In the genomic region with DNA sequence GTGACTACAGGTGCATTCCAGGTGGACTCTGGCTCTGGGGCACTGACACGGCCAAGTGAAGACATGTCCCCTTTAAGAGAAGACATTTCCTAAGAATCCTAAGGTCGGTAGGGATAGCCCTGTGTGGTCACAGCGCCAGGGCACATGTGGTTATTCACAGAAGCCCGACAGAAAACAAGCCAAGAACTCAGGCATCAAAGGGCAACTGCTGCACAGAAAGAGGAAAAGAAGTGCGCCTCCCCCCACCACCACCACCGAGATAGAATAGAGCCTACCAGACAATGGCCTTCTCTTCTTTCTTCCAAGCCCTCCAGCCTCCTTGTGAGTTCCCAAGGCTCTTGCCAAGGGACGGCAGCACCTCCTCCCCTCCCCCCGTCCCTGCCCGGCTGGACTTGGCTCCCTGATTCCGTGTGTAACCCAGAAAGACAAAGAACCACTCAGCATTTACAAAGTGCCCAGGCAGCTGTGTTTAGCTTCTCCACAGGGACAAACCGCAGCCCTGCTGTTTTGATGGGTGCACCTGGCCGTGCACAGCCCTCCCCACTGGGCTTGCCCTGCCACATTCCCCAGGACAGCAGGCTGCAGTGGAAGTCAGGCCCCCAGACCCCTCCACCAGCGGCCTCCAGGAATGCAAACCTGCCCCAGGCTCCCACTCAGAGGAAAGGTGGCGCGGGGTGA, we compare ENCODE assay signal across 12 cellular contexts. TPM values are rescaled to one million over a fixed set of nuclear protein-coding genes. Genes with fewer than 3 reads are reported as not detected.
DNase-seq lines count a peak whose midpoint lies in the region; TF ChIP-seq lines count a peak whose summit lies in the region.
"Had no signal": no experiment of that assay in that cellular context is flagged by ENCODE, and none has a peak within 500 bp of the region (broad histone marks: within the 10 kb centered on the region; RNA-seq: fewer than 3 reads in every experiment).

No MANE protein-coding gene starts in this region.

- H3K9me3 Mint-ChIP-seq in endothelial cell (ENCODE audit: unreplicated experiment) (no peaks in the 10 kb centered on the region), neural crest cell (no peaks in the 10 kb centered on the region)

- H3K9me3 ChIP-seq in MG63: no peaks in the 10 kb centered on the region
- H3K9me3 ChIP-seq: neutrophil had no signal

- no peak overlapping the region for H3K4me3 ChIP-seq in MG63

- H3K4me3 Mint-ChIP-seq in endothelial cell (ENCODE audit: unreplicated experiment) (peak overlapping the region; percentile 27), neural crest cell (no peak overlapping the region)
- H3K4me3 Mint-ChIP-seq: activated naive CD8-positive, alpha-beta T cell had no signal

- peak; percentile 96 for DNase-seq in COLO829 (ENCODE audit: low spot score)
- peak; percentile 75 for DNase-seq in NCI-H2107 (lab: John Stamatoyannopoulos, UW)
- DNase-seq in endothelial cell (ENCODE audit: low spot score): no peak
- DNase-seq in neural crest cell (ENCODE audit: low read depth, low spot score): peak; percentile 22
- no peak for DNase-seq in UCSD-AML1 (lab: John Stamatoyannopoulos, UW; ENCODE audit: unreplicated experiment)
- DNase-seq in NCI-H524 (lab: John Stamatoyannopoulos, UW): no peak
- no peak for DNase-seq in MG63
- DNase-seq in DMS 273 (lab: John Stamatoyannopoulos, UW; ENCODE audit: unreplicated experiment): no peak
- DNase-seq: Calu3, NCI-H1436 had no signal

- no peaks in the 10 kb centered on the region for H3K36me3 ChIP-seq in MG63
- H3K36me3 ChIP-seq: neutrophil had no signal

- peaks cover 11% of the 10 kb centered on the region for H3K27me3 Mint-ChIP-seq in endothelial cell (ENCODE audit: unreplicated experiment)
- H3K27me3 Mint-ChIP-seq in neural crest cell (ENCODE audit: low read depth): no peaks in the 10 kb centered on the region
- H3K27me3 Mint-ChIP-seq: activated naive CD8-positive, alpha-beta T cell had no signal

- H3K36me3 Mint-ChIP-seq in endothelial cell (ENCODE audit: low read depth, unreplicated experiment) (peaks cover 19% of the 10 kb centered on the region), neural crest cell (ENCODE audit: low read depth) (no peaks in the 10 kb centered on the region)
- H3K36me3 Mint-ChIP-seq: activated naive CD8-positive, alpha-beta T cell had no signal

- H3K4me1 Mint-ChIP-seq in endothelial cell (ENCODE audit: unreplicated experiment) (peaks cover 13% of the 10 kb centered on the region), neural crest cell (peaks cover 29% of the 10 kb centered on the region)

- H3K27ac Mint-ChIP-seq in endothelial cell (ENCODE audit: unreplicated experiment) (no peak overlapping the region), neural crest cell (ENCODE audit: unreplicated experiment) (no peak overlapping the region)
- H3K27ac Mint-ChIP-seq: activated naive CD8-positive, alpha-beta T cell had no signal

- no peaks in the 10 kb centered on the region; the same call in 1 of the 2 replicates for H3K27me3 ChIP-seq in MG63

- TF ChIP-seq CTCF in endothelial cell (IDR thresholded peaks at IDR 0.05; ENCODE audit: unreplicated experiment) (no peak), neural crest cell (conservative IDR thresholded peaks at IDR 0.05) (no peak)

RNA-seq across cellular contexts. Expression of a gene that starts 30.2 kb away (rescaled TPM):
- 46.3 TPM for total RNA-seq in endothelial cell (ENCODE audit: unreplicated experiment)
- total RNA-seq in neural crest cell: not detected in 2 replicates
- total RNA-seq in MG63 (2014; rRNA removed; shearing (Covaris generic); ENCODE audit: low replicate concordance): not detected in 2 replicates

RNA-seq across cellular contexts. Expression of a gene that starts 51.7 kb away (rescaled TPM):
- 4.5 TPM for total RNA-seq in endothelial cell (ENCODE audit: unreplicated experiment)
- 2.4 and 3.3 TPM in 2 replicates for total RNA-seq in neural crest cell
- 18.0 and 18.3 TPM in 2 replicates for total RNA-seq in MG63 (2014; rRNA removed; shearing (Covaris generic); ENCODE audit: low replicate concordance)

Comparison
In these comparisons a context has a peak if more than half of its experiments do, and no peak if none do; other contexts are left out.
1. DNase-seq: peak in COLO829 (single experiment), NCI-H2107 (single experiment) and neural crest cell (single experiment); none in endothelial cell (single experiment), UCSD-AML1 (single experiment), NCI-H524 (0 of 2), MG63 (single experiment) and DMS 273 (single experiment).
2. RNA of a gene that starts 30.2 kb away (total RNA-seq): 46.3 TPM in endothelial cell (single experiment); not detected in neural crest cell and not detected in MG63; every median in the first group is over 10 times any median in the second.